ENCODE assay signal across 10 cellular contexts in the genomic region with DNA sequence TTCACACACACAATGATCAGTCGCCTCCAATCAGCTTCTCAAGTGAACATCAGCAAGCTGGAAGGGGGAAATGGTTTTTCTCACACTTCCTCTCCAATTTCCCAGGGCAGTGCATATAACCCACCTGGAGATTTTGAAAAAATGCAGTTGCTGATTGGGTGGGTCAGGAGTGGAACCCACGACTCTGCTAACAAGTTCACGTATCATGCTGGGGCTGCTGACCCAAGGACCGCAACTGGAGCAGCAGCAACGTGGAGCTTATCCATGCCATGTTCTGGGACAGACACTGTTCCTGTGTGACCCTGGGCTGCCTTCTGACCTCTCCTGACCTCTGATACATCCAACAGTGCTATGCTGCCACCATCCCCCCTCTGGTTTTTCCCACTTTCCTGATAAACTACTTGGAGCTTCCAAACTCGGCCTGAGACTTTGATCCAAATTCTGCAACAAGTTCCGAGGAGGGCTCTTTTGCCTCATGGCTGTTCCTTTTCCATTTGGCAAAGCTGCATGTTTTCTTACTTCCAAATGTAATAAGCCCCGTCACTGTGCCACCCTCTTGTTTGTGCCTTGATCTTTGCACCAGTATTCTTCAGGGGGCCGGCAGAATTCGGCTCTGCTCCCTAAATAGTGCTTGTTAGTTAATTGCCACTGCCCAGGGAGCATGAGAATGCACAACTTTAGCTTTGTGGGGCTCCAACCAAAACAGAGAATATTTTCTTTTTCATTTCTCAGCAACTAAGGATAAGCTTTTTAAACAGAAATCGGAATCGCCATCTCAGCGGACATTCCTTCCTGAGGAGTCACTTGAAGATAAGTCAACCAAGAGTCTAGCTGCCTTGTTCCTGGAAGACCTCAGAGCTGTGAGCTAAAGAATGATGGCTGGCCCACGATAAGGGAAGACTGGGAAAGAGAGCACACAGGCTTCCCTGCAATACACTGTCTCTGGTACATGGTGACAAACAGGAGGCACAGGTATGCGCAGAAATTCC.
A peak's percentile ranks its signal among the peaks of the same experiment; 100 is the strongest.
DNase-seq lines count a peak whose midpoint lies in the region; ATAC-seq lines count a peak whose summit lies in the region.
"Had no signal": no experiment of that assay in that cellular context is flagged by ENCODE, and none has a peak within 500 bp of the region (broad histone marks: within the 10 kb centered on the region; RNA-seq: fewer than 3 reads in every experiment).

No MANE protein-coding gene starts in this region.

- 65% methylated on average over 15 of the region's 15 CpGs for WGBS in right cardiac atrium

- no peak overlapping the region for H3K4me3 ChIP-seq in right cardiac atrium (ENCODE audit: low read length)

- peaks cover 8% of the 10 kb centered on the region for H3K4me1 ChIP-seq in right cardiac atrium (ENCODE audit: control insufficient read depth, insufficient read depth, low read length)

- H3K27me3 ChIP-seq in right cardiac atrium (ENCODE audit: control insufficient read depth, insufficient read depth): no peaks in the 10 kb centered on the region

- ATAC-seq in right cardiac atrium: peak; percentile 14 to 65
- ATAC-seq in stimulated activated naive CD8-positive, alpha-beta T cell treated with anti-CD3 and anti-CD28 coated beads, Interleukin-15, amount 100 ng/mL, for 72 hours: no peak
- ATAC-seq in GM21737 (IDR thresholded peaks at IDR 0.05; ENCODE audit: unreplicated experiment): no peak

- intact Hi-C loops in activated CD4-positive, alpha-beta T cell treated with anti-CD3 and anti-CD28 coated beads, Interleukin-2, amount 10 ng/mL, durations not matched to agents 24 days and 14 days (cut with micrococcal nuclease): no loop called here
- intact Hi-C loops in right cardiac atrium (cut with DNase I): no loop called here

- H3K36me3 Mint-ChIP-seq in activated CD4-positive, alpha-beta T cell treated with anti-CD3 and anti-CD28 coated beads, Interleukin-2, amount 10 ng/mL, durations not matched to agents 24 days and 14 days (ENCODE audit: low read depth): peaks cover 63% of the 10 kb centered on the region
- H3K36me3 Mint-ChIP-seq in activated naive CD8-positive, alpha-beta T cell treated with anti-CD3 and anti-CD28 coated beads for 36 hours: peaks cover 22% of the 10 kb centered on the region

- no peaks in the 10 kb centered on the region for H3K9me3 ChIP-seq in right cardiac atrium (ENCODE audit: control insufficient read depth, low read length)

- H3K9me3 Mint-ChIP-seq in activated CD4-positive, alpha-beta T cell treated with anti-CD3 and anti-CD28 coated beads, Interleukin-2, amount 10 ng/mL, durations not matched to agents 24 days and 14 days: no peaks in the 10 kb centered on the region
- peaks cover 4% of the 10 kb centered on the region for H3K9me3 Mint-ChIP-seq in activated naive CD8-positive, alpha-beta T cell treated with anti-CD3 and anti-CD28 coated beads for 36 hours
- H3K9me3 Mint-ChIP-seq in stimulated activated naive CD8-positive, alpha-beta T cell treated with anti-CD3 and anti-CD28 coated beads, Interleukin-15, amount 100 ng/mL, for 72 hours: peaks cover 0 to 6% of the 10 kb centered on the region in 2 donors

- no peaks in the 10 kb centered on the region for H3K27me3 Mint-ChIP-seq in activated CD4-positive, alpha-beta T cell treated with anti-CD3 and anti-CD28 coated beads, Interleukin-2, amount 10 ng/mL, durations not matched to agents 24 days and 14 days
- H3K27me3 Mint-ChIP-seq in activated naive CD8-positive, alpha-beta T cell treated with anti-CD3 and anti-CD28 coated beads for 36 hours: no peaks in the 10 kb centered on the region
- H3K27me3 Mint-ChIP-seq in stimulated activated naive CD8-positive, alpha-beta T cell treated with anti-CD3 and anti-CD28 coated beads, Interleukin-15, amount 100 ng/mL, for 72 hours: no peaks in the 10 kb centered on the region

- peaks cover 26% of the 10 kb centered on the region for H3K4me1 Mint-ChIP-seq in activated CD4-positive, alpha-beta T cell treated with anti-CD3 and anti-CD28 coated beads, Interleukin-2, amount 10 ng/mL, durations not matched to agents 24 days and 14 days
- H3K4me1 Mint-ChIP-seq in activated naive CD8-positive, alpha-beta T cell treated with anti-CD3 and anti-CD28 coated beads for 36 hours: peaks cover 30% of the 10 kb centered on the region
- peaks cover 27% of the 10 kb centered on the region for H3K4me1 Mint-ChIP-seq in stimulated activated naive CD8-positive, alpha-beta T cell treated with anti-CD3 and anti-CD28 coated beads, Interleukin-15, amount 100 ng/mL, for 72 hours

- DNase-seq in activated CD4-positive, alpha-beta T cell treated with anti-CD3 and anti-CD28 coated beads, Interleukin-2, amount 10 ng/mL, durations not matched to agents 24 days and 14 days: no peak
- DNase-seq in activated CD4-positive, alpha-beta T cell treated with anti-CD3 and anti-CD28 coated beads for 48 hours: no peak
- no peak for DNase-seq in activated naive CD8-positive, alpha-beta T cell treated with anti-CD3 and anti-CD28 coated beads for 36 hours
- no peak for DNase-seq in right cardiac atrium
- DNase-seq in stimulated activated naive CD8-positive, alpha-beta T cell treated with anti-CD3 and anti-CD28 coated beads, Interleukin-15, amount 100 ng/mL, for 72 hours: no peak
- no peak for DNase-seq in NCI-H1105 treated with DMSO at 0.1 percent for 48 hours (lab: John Stamatoyannopoulos, UW)
- DNase-seq in foreskin melanocyte: no peak
- DNase-seq: NCI-H774 had no signal

- peak overlapping the region; percentile 56 for H3K4me3 Mint-ChIP-seq in activated CD4-positive, alpha-beta T cell treated with anti-CD3 and anti-CD28 coated beads, Interleukin-2, amount 10 ng/mL, durations not matched to agents 24 days and 14 days
- H3K4me3 Mint-ChIP-seq in activated naive CD8-positive, alpha-beta T cell treated with anti-CD3 and anti-CD28 coated beads for 36 hours: peak overlapping the region; percentile 68
- peak overlapping the region; percentile 63 to 79 for H3K4me3 Mint-ChIP-seq in stimulated activated naive CD8-positive, alpha-beta T cell treated with anti-CD3 and anti-CD28 coated beads, Interleukin-15, amount 100 ng/mL, for 72 hours

- peak overlapping the region; percentile 80 for H3K27ac Mint-ChIP-seq in activated CD4-positive, alpha-beta T cell treated with anti-CD3 and anti-CD28 coated beads, Interleukin-2, amount 10 ng/mL, durations not matched to agents 24 days and 14 days
- H3K27ac Mint-ChIP-seq in activated naive CD8-positive, alpha-beta T cell treated with anti-CD3 and anti-CD28 coated beads for 36 hours: peak overlapping the region; percentile 86
- H3K27ac Mint-ChIP-seq in stimulated activated naive CD8-positive, alpha-beta T cell treated with anti-CD3 and anti-CD28 coated beads, Interleukin-15, amount 100 ng/mL, for 72 hours: peak overlapping the region in 1 of 2 donors; percentile 84

- no peak overlapping the region for H3K27ac ChIP-seq in right cardiac atrium (ENCODE audit: low read length)
- H3K27ac ChIP-seq: KMS-11 had no signal

Comparison
In these comparisons a context has a peak if more than half of its experiments do, and no peak if none do; other contexts are left out.
1. ATAC-seq: peak in right cardiac atrium (2 of 2); none in stimulated activated naive CD8-positive, alpha-beta T cell treated with anti-CD3 and anti-CD28 coated beads, Interleukin-15, amount 100 ng/mL, for 72 hours (single experiment) and GM21737 (single experiment).
2. Peak in every context shown above with its lines, with median percentiles within 50 percentile points of each other: H3K4me3 Mint-ChIP-seq.